28 cellular contexts compared by ENCODE assay signal in the genomic region with DNA sequence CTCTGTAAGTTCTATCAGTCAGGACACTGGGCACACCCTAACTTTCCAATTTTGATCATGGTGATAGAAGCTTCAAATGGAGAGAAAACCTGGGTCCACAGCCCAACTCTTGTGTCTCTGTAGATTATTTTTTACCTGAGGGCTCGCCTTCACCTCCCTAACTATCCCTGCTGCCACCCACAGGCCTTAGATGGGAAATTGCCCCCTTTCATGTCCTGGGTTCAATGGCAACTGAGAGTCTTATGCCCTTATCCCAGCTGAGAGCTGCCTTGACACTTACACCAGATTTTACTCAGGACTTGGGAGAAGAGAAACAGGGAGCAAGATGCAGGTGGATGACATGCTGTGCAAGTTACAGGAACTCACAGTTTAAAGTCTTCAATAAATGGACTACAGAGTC.
"Had no signal": no experiment of that assay in that cellular context is flagged by ENCODE, and none has a peak within 500 bp of the region (broad histone marks: within the 10 kb centered on the region; RNA-seq: fewer than 3 reads in every experiment).

No MANE protein-coding gene starts in this region.

- H3K27ac ChIP-seq: hepatocyte, left ventricle myocardium inferior, lower lobe of right lung, prostate gland, right atrium auricular region, suprapubic skin, transverse colon, upper lobe of right lung, vagina had no signal

- ATAC-seq: effector memory CD8-positive, alpha-beta T cell; left colon; lower lobe of right lung; naive thymus-derived CD8-positive, alpha-beta T cell; sciatic nerve; stimulated activated naive CD8-positive, alpha-beta T cell treated with anti-CD3 and anti-CD28 coated beads, Interleukin-15, amount 100 ng/mL, for 72 hours; upper lobe of right lung had no signal

- DNase-seq: cortex of kidney; effector memory CD8-positive, alpha-beta T cell; head of caudate nucleus; immature natural killer cell; islet precursor cell; kidney glomerular epithelial cell; left colon; left ventricle myocardium inferior; lower lobe of right lung; naive thymus-derived CD8-positive, alpha-beta T cell; nephron progenitor cell; nucleus accumbens; stimulated activated CD4-positive, alpha-beta T cell treated with anti-CD3 and anti-CD28 coated beads, Interleukin-12 subunit alpha, Interleukin-12 subunit beta, amount 100 ng/mL, for 4 hours; stimulated activated CD4-positive, alpha-beta T cell treated with anti-CD3 and anti-CD28 coated beads, Interleukin-1b, Interleukin-23, amount 100 ng/mL, for 48 hours; stimulated activated CD4-positive, alpha-beta T cell treated with anti-CD3 and anti-CD28 coated beads, Interleukin-4, amount 100 ng/mL, for 1 hour; stimulated activated CD8-positive, alpha-beta memory T cell treated with anti-CD3 and anti-CD28 coated beads, Interleukin-4, amount 100 ng/mL, for 48 hours; stimulated activated naive CD4-positive, alpha-beta T cell; stimulated activated naive CD8-positive, alpha-beta T cell treated with anti-CD3 and anti-CD28 coated beads, Interleukin-15, amount 100 ng/mL, for 72 hours; transverse colon; upper lobe of right lung had no signal

- H3K9me3 ChIP-seq: lower lobe of right lung, prostate gland, upper lobe of right lung, vagina had no signal

- H3K79me2 ChIP-seq: hepatocyte had no signal

- H3K27me3 ChIP-seq: hepatocyte, right atrium auricular region, suprapubic skin, transverse colon, upper lobe of right lung, vagina had no signal

- FAIRE-seq: frontal cortex had no signal

- H3K4me2 ChIP-seq: hepatocyte, smooth muscle cell had no signal

- H3K36me3 ChIP-seq: left ventricle myocardium inferior, lower lobe of right lung, prostate gland, right atrium auricular region, suprapubic skin, transverse colon, upper lobe of right lung, vagina had no signal

- H2AFZ ChIP-seq: hepatocyte had no signal

- H3K4me3 ChIP-seq: hepatocyte, left ventricle myocardium inferior, lower lobe of right lung, prostate gland, right atrium auricular region, smooth muscle cell, suprapubic skin, transverse colon, upper lobe of right lung, vagina had no signal

- H3K4me1 ChIP-seq: left ventricle myocardium inferior, lower lobe of right lung, prostate gland, right atrium auricular region, suprapubic skin, transverse colon, upper lobe of right lung, vagina had no signal
